Comparison of ENCODE assay signal across 8 cellular contexts in genomic region chr9:89319015-89319905, GRCh38. TPM values are rescaled to one million over a fixed set of nuclear protein-coding genes. Genes with fewer than 3 reads are reported as not detected.
DNase-seq lines count a peak whose midpoint lies in the region; ATAC-seq lines count a peak whose summit lies in the region.

No MANE protein-coding gene starts in this region.

- DNase-seq in activated CD4-positive, alpha-beta T cell treated with anti-CD3 and anti-CD28 coated beads, Interleukin-2, amount 10 ng/mL, durations not matched to agents 7 days and 5 days: peak; percentile 15
- DNase-seq in activated CD4-positive, alpha-beta T cell treated with anti-CD3 and anti-CD28 coated beads for 1 hour: no peak
- no peak for DNase-seq in activated CD8-positive, alpha-beta T cell treated with anti-CD3 and anti-CD28 coated beads, Interleukin-2, amount 10 ng/mL, durations not matched to agents 7 days and 5 days
- no peak for DNase-seq in stimulated activated effector memory CD8-positive, alpha-beta T cell treated with anti-CD3 and anti-CD28 coated beads, Interleukin-12 subunit alpha, Interleukin-12 subunit beta, amount 100 ng/mL, for 72 hours (ENCODE audit: low spot score in 2 of 2)
- no peak for DNase-seq in T1000 (lab: John Stamatoyannopoulos, UW)
- DNase-seq in NCI-H146 (lab: John Stamatoyannopoulos, UW): no peak
- DNase-seq in effector CD8-positive, alpha-beta T cell (lab: John Stamatoyannopoulos, UW): no peak

- POLR2A ChIA-PET in activated CD4-positive, alpha-beta T cell treated with anti-CD3 and anti-CD28 coated beads, Interleukin-2, amount 10 ng/mL, durations not matched to agents 7 days and 5 days (lab: Charles Lee): interaction anchor here (0.6 kb wide), 1 partner anchor 802 kb away, joined by 7 read pairs; no protein-coding TSS in a partner anchor
- POLR2A ChIA-PET in activated CD8-positive, alpha-beta T cell treated with anti-CD3 and anti-CD28 coated beads, Interleukin-2, amount 10 ng/mL, durations not matched to agents 7 days and 5 days (lab: Charles Lee): interaction anchor here (0.6 to 1.4 kb wide), 4 partner anchors 9 to 230 kb away, joined by 3 to 11 read pairs (median 4); partner anchors contain the start of gene CKS2

- no peak for ATAC-seq in activated CD8-positive, alpha-beta T cell treated with anti-CD3 and anti-CD28 coated beads, Interleukin-2, amount 10 ng/mL, durations not matched to agents 7 days and 5 days
- ATAC-seq in stimulated activated effector memory CD8-positive, alpha-beta T cell treated with anti-CD3 and anti-CD28 coated beads, Interleukin-12 subunit alpha, Interleukin-12 subunit beta, amount 100 ng/mL, for 72 hours: no peak

- no peaks in the 10 kb centered on the region for H3K9me3 Mint-ChIP-seq in activated CD4-positive, alpha-beta T cell treated with anti-CD3 and anti-CD28 coated beads, Interleukin-2, amount 10 ng/mL, durations not matched to agents 7 days and 5 days
- H3K9me3 Mint-ChIP-seq in activated CD8-positive, alpha-beta T cell treated with anti-CD3 and anti-CD28 coated beads, Interleukin-2, amount 10 ng/mL, durations not matched to agents 7 days and 5 days (ENCODE audit: insufficient read depth): no peaks in the 10 kb centered on the region
- no peaks in the 10 kb centered on the region for H3K9me3 Mint-ChIP-seq in stimulated activated effector memory CD8-positive, alpha-beta T cell treated with anti-CD3 and anti-CD28 coated beads, Interleukin-12 subunit alpha, Interleukin-12 subunit beta, amount 100 ng/mL, for 72 hours

- CTCF ChIA-PET in activated CD4-positive, alpha-beta T cell treated with anti-CD3 and anti-CD28 coated beads, Interleukin-2, amount 10 ng/mL, durations not matched to agents 7 days and 5 days (lab: Charles Lee): interaction anchor here (0.6 to 1.7 kb wide), 9 partner anchors 38 to 237 kb away, joined by 3 to 7 read pairs (median 3); no protein-coding TSS in a partner anchor
- CTCF ChIA-PET in activated CD8-positive, alpha-beta T cell treated with anti-CD3 and anti-CD28 coated beads, Interleukin-2, amount 10 ng/mL, durations not matched to agents 7 days and 5 days (lab: Charles Lee): interaction anchor here (0.6 to 2.1 kb wide), 5 partner anchors 53 to 229 kb away, joined by 3 to 10 read pairs (median 4); no protein-coding TSS in a partner anchor

- H3K9ac ChIP-seq in iPS-15b (ENCODE audit: low read depth, low read length): peak overlapping the region; percentile 90

- no peaks in the 10 kb centered on the region for H3K27me3 Mint-ChIP-seq in activated CD4-positive, alpha-beta T cell treated with anti-CD3 and anti-CD28 coated beads, Interleukin-2, amount 10 ng/mL, durations not matched to agents 7 days and 5 days
- no peaks in the 10 kb centered on the region for H3K27me3 Mint-ChIP-seq in activated CD8-positive, alpha-beta T cell treated with anti-CD3 and anti-CD28 coated beads, Interleukin-2, amount 10 ng/mL, durations not matched to agents 7 days and 5 days (ENCODE audit: low read depth)

- H3K4me3 Mint-ChIP-seq in activated CD4-positive, alpha-beta T cell treated with anti-CD3 and anti-CD28 coated beads, Interleukin-2, amount 10 ng/mL, durations not matched to agents 7 days and 5 days: peak overlapping the region; percentile 85
- H3K4me3 Mint-ChIP-seq in activated CD8-positive, alpha-beta T cell treated with anti-CD3 and anti-CD28 coated beads, Interleukin-2, amount 10 ng/mL, durations not matched to agents 7 days and 5 days: peak overlapping the region; percentile 85
- H3K4me3 Mint-ChIP-seq in stimulated activated effector memory CD8-positive, alpha-beta T cell treated with anti-CD3 and anti-CD28 coated beads, Interleukin-12 subunit alpha, Interleukin-12 subunit beta, amount 100 ng/mL, for 72 hours: peak overlapping the region; percentile 80

- peaks cover 4% of the 10 kb centered on the region for H3K4me1 ChIP-seq in iPS-15b (ENCODE audit: control insufficient read depth, insufficient read depth, low read length)

- H3K27me3 ChIP-seq in iPS-15b (ENCODE audit: control insufficient read depth, insufficient read depth, low read length): no peaks in the 10 kb centered on the region

- H3K36me3 ChIP-seq in iPS-15b (ENCODE audit: control insufficient read depth, insufficient read depth, low read length): peaks cover 7% of the 10 kb centered on the region

- H3K4me3 ChIP-seq in iPS-15b (ENCODE audit: low read depth, low read length): peak overlapping the region; percentile 71

- H3K9me3 ChIP-seq in iPS-15b (ENCODE audit: control insufficient read depth, insufficient read depth, low read length): no peaks in the 10 kb centered on the region

- peaks cover 65% of the 10 kb centered on the region for H3K36me3 Mint-ChIP-seq in activated CD4-positive, alpha-beta T cell treated with anti-CD3 and anti-CD28 coated beads, Interleukin-2, amount 10 ng/mL, durations not matched to agents 7 days and 5 days (ENCODE audit: low read depth)
- H3K36me3 Mint-ChIP-seq in activated CD8-positive, alpha-beta T cell treated with anti-CD3 and anti-CD28 coated beads, Interleukin-2, amount 10 ng/mL, durations not matched to agents 7 days and 5 days (ENCODE audit: low read depth): peaks cover 76% of the 10 kb centered on the region
- peaks cover 86% of the 10 kb centered on the region for H3K36me3 Mint-ChIP-seq in stimulated activated effector memory CD8-positive, alpha-beta T cell treated with anti-CD3 and anti-CD28 coated beads, Interleukin-12 subunit alpha, Interleukin-12 subunit beta, amount 100 ng/mL, for 72 hours

- peak overlapping the region; percentile 98 for H3K27ac Mint-ChIP-seq in activated CD4-positive, alpha-beta T cell treated with anti-CD3 and anti-CD28 coated beads, Interleukin-2, amount 10 ng/mL, durations not matched to agents 7 days and 5 days
- H3K27ac Mint-ChIP-seq in activated CD8-positive, alpha-beta T cell treated with anti-CD3 and anti-CD28 coated beads, Interleukin-2, amount 10 ng/mL, durations not matched to agents 7 days and 5 days: peak overlapping the region; percentile 98
- peak overlapping the region; percentile 97 for H3K27ac Mint-ChIP-seq in stimulated activated effector memory CD8-positive, alpha-beta T cell treated with anti-CD3 and anti-CD28 coated beads, Interleukin-12 subunit alpha, Interleukin-12 subunit beta, amount 100 ng/mL, for 72 hours

- H3K4me1 Mint-ChIP-seq in activated CD4-positive, alpha-beta T cell treated with anti-CD3 and anti-CD28 coated beads, Interleukin-2, amount 10 ng/mL, durations not matched to agents 7 days and 5 days: peaks cover 79% of the 10 kb centered on the region
- peaks cover 71% of the 10 kb centered on the region for H3K4me1 Mint-ChIP-seq in activated CD8-positive, alpha-beta T cell treated with anti-CD3 and anti-CD28 coated beads, Interleukin-2, amount 10 ng/mL, durations not matched to agents 7 days and 5 days (ENCODE audit: low read depth)
- H3K4me1 Mint-ChIP-seq in stimulated activated effector memory CD8-positive, alpha-beta T cell treated with anti-CD3 and anti-CD28 coated beads, Interleukin-12 subunit alpha, Interleukin-12 subunit beta, amount 100 ng/mL, for 72 hours: peaks cover 41% of the 10 kb centered on the region

RNA-seq across cellular contexts. Expression of gene SECISBP2, which starts 1.0 kb away (rescaled TPM):
- total RNA-seq in activated CD4-positive, alpha-beta T cell treated with anti-CD3 and anti-CD28 coated beads, Interleukin-2, amount 10 ng/mL, durations not matched to agents 7 days and 5 days: 10 to 100 TPM; 43.4 to 46.0 TPM
- 10 to 100 TPM; 35.8 to 37.5 TPM for total RNA-seq in activated CD8-positive, alpha-beta T cell treated with anti-CD3 and anti-CD28 coated beads, Interleukin-2, amount 10 ng/mL, durations not matched to agents 7 days and 5 days

RNA-seq across cellular contexts. Expression of gene CKS2, which starts 8.3 kb away (rescaled TPM):
- total RNA-seq in activated CD4-positive, alpha-beta T cell treated with anti-CD3 and anti-CD28 coated beads, Interleukin-2, amount 10 ng/mL, durations not matched to agents 7 days and 5 days: 100 to 1,000 TPM; 170 to 206 TPM
- 100 to 1,000 TPM; 204 TPM for total RNA-seq in activated CD8-positive, alpha-beta T cell treated with anti-CD3 and anti-CD28 coated beads, Interleukin-2, amount 10 ng/mL, durations not matched to agents 7 days and 5 days
